In the genomic region with DNA sequence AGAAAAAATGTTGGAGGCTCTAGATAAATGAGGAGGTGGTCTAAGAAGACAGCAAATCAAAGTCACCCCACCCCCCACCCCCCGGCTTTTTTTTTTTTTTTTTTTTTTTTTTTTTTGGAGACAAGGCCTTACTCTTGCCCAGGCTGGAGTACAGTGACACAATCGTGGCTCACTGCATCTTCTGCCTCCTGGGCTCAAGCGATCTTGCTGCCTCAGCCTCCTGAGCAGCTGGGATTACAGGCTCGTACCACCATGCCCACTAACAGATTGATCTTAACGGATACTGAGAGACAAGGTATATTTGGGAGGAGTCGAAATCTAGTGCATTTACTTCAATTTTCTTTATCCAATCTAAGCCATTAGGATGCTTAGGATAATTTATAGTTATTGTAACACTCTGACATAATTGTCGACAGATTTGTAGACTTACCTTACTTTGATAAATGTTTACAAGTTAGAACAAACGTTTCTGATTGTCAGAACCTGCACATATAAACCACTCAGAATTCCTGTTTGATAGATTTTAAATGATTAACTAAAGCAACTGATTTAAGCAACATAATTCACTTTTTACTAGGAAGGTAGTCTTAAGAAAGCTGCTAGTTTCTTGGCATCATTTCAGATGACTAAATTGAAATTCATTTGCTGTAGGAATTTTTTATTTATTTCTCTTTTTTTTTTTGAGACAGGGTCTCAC, we compare ENCODE assay signal across 22 cellular contexts. TPM values are rescaled to one million over a fixed set of nuclear protein-coding genes. Genes with fewer than 3 reads are reported as not detected.
A peak's percentile ranks its signal among the peaks of the same experiment; 100 is the strongest.
DNase-seq lines count a peak whose midpoint lies in the region; ATAC-seq, FAIRE-seq and TF ChIP-seq lines count a peak whose summit lies in the region.
"Had no signal": no experiment of that assay in that cellular context is flagged by ENCODE, and none has a peak within 500 bp of the region (broad histone marks: within the 10 kb centered on the region; RNA-seq: fewer than 3 reads in every experiment).

No MANE protein-coding gene starts in this region.

- no peak for FAIRE-seq in GM12891 (lab: Jason Lieb, UNC)

- no peaks in the 10 kb centered on the region for H3K27me3 ChIP-seq in RWPE2 (ENCODE audit: insufficient read depth, poor library complexity, severe bottlenecking)
- H3K27me3 ChIP-seq in prostate gland (replicated peaks; ENCODE audit: insufficient read depth): no peaks in the 10 kb centered on the region
- H3K27me3 ChIP-seq: cardiac muscle cell had no signal

- peaks cover 8% of the 10 kb centered on the region for H3K36me3 ChIP-seq in RWPE2 (ENCODE audit: low read depth)
- no peaks in the 10 kb centered on the region for H3K36me3 ChIP-seq in prostate gland
- H3K36me3 ChIP-seq: cardiac muscle cell had no signal

- no peak for TF ChIP-seq POLR2A in prostate gland (IDR thresholded peaks at IDR 0.05)
- no peak for TF ChIP-seq POLR2A in GM12891 (IDR thresholded peaks at IDR 0.05; ENCODE audit: low read depth, low read length)

- TF ChIP-seq CTCF in RWPE2 (IDR thresholded peaks at IDR 0.05; ENCODE audit: poor library complexity, severe bottlenecking) (no peak), prostate gland (IDR thresholded peaks at IDR 0.05) (no peak)

- peak; percentile 26 for DNase-seq in EH (ENCODE audit: low read depth)
- DNase-seq in RWPE2 (ENCODE audit: low spot score): no peak
- DNase-seq in fibroblast of peridontal ligament (ENCODE audit: extremely low read depth): peak; percentile 25
- no peak for DNase-seq in prostate gland (ENCODE audit: low spot score)
- DNase-seq in GM12891 (ENCODE audit: insufficient read length, low spot score): no peak
- DNase-seq in retina: no peak
- DNase-seq: ACHN; activated CD4-positive, alpha-beta T cell treated with anti-CD3 and anti-CD28 coated beads, Interleukin-2, amount 50 U/mL, for 1 hour; C1 segment of cervical spinal cord; dermis blood vessel endothelial cell; MV-4-11; NCI-H187 treated with DMSO at 0.1 percent for 48 hours; nucleus accumbens; OCI-M1; right cardiac atrium; SIG-M5; stimulated activated CD4-positive, alpha-beta T cell treated with anti-CD3 and anti-CD28 coated beads, Interleukin-15, amount 100 ng/mL, for 24 hours had no signal

- H3K9me3 ChIP-seq in RWPE2 (ENCODE audit: severe bottlenecking) (no peaks in the 10 kb centered on the region), prostate gland (no peaks in the 10 kb centered on the region)

- intact Hi-C loops in prostate gland (cut with DNase I): no loop called here

- H3K4me1 ChIP-seq in RWPE2 (ENCODE audit: insufficient read depth, poor library complexity, severe bottlenecking): no peaks in the 10 kb centered on the region
- H3K4me1 ChIP-seq in prostate gland (replicated peaks): peaks cover 33% of the 10 kb centered on the region

- H3K27ac ChIP-seq in RWPE2 (ENCODE audit: poor library complexity, severe bottlenecking): peak overlapping the region; percentile 2
- H3K27ac ChIP-seq in prostate gland: peak overlapping the region; percentile 45 to 74
- H3K27ac ChIP-seq: cardiac muscle cell, KMS-11 had no signal

- 15% methylated on average over 8 of the region's 8 CpGs for WGBS in prostate gland

- H3K4me3 ChIP-seq in RWPE2 (ENCODE audit: severe bottlenecking): no peak overlapping the region
- H3K4me3 ChIP-seq in prostate gland: no peak overlapping the region
- H3K4me3 ChIP-seq: cardiac muscle cell had no signal

- no peak for ATAC-seq in RWPE2 (ENCODE audit: low read depth)
- ATAC-seq in GM21786 (IDR thresholded peaks at IDR 0.05; ENCODE audit: unreplicated experiment): no peak
- ATAC-seq in GM19455 (IDR thresholded peaks at IDR 0.05; ENCODE audit: unreplicated experiment): no peak
- ATAC-seq: right cardiac atrium had no signal

TF ChIP-seq in GM12891, 5 proteins besides CTCF, POLR2A, EP300 and RAD21:
- TF ChIP-seq SPI1 (IDR thresholded peaks at IDR 0.05; ENCODE audit: low read depth, low read length) (no peak), POLR2AphosphoS5 (IDR thresholded peaks at IDR 0.05; ENCODE audit: low read depth, low read length) (no peak), TAF1 (IDR thresholded peaks at IDR 0.05; ENCODE audit: low read depth, low read length) (no peak), POU2F2 (IDR thresholded peaks at IDR 0.05; ENCODE audit: low read depth, low read length) (no peak), PAX5 (IDR thresholded peaks at IDR 0.05; ENCODE audit: insufficient read depth, low read length, severe bottlenecking) (no peak)
TF ChIP-seq in GM12891: peak in this region for 0.

RNA-seq across cellular contexts. Expression of a gene that starts 33.7 kb away (rescaled TPM):
- total RNA-seq in prostate gland: 100 to 1,000 TPM; 268 to 514 TPM
- polyA plus RNA-seq in GM12891 (2012; ENCODE audit: low read depth, missing spikeins): 1.3 TPM

RNA-seq across cellular contexts. Expression of a gene that starts 54.2 kb away (rescaled TPM):
- not detected for total RNA-seq in prostate gland
- polyA plus RNA-seq in GM12891 (2012; ENCODE audit: low read depth, missing spikeins): 0.32 TPM
- total RNA-seq: cardiac muscle cell; dermis blood vessel endothelial cell; right cardiac atrium; T-helper 1 cell treated with Interleukin-12 subunit alpha and Interleukin-12 subunit beta and Interleukin-4 antibody, amounts not matched to agents 30 ng/mL and 1 ng/mL, for 36 hours had no signal
- polyA plus RNA-seq: cardiac muscle cell, right cardiac atrium had no signal

Comparison
In these comparisons a context has a peak if more than half of its experiments do, and no peak if none do; other contexts are left out.
1. DNase-seq: peak in EH (single experiment) and fibroblast of peridontal ligament (single experiment); none in RWPE2 (single experiment), prostate gland (single experiment), GM12891 (single experiment) and retina (single experiment).